10 cellular contexts compared by ENCODE assay signal in the genomic region with DNA sequence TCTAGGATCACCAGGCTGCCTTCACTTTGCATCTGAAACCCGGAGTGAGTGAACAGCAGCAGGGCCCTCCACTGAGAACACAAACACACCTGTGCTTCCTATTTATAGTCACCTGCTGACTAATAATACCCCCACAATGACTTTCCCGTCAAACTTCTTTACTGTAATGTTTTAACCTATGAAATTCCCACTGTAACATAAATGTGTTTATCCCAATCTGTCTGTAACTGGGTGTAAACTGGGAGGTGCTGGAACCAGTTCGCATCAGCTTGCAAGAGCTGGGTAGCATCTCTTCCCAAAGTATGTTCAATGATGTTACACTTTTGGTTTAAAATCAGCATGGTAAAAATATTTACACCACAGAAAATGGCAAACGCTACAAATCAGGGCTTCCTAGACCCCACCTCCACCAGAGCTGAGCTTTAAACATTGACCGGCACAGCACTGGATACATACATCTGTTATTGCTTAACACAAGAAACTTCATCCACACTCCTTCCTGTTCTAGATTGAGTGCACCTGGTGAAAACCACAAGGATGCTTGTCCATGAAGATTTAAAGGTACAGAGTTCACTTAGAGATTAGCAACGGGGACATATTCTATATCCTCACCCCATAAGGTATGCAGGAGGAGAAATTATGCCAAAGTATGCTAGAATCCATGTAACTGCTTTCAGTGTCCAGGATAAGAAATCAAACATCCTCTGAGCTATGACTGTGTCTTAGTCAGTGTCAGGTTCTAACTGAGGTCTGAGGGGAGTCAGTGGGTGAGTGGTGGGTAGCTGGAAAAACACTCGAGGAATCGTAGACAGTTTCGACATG.
DNase-seq lines count a peak whose midpoint lies in the region; ATAC-seq, FAIRE-seq and TF ChIP-seq lines count a peak whose summit lies in the region.
"Had no signal": no experiment of that assay in that cellular context is flagged by ENCODE, and none has a peak within 500 bp of the region (broad histone marks: within the 10 kb centered on the region; RNA-seq: fewer than 3 reads in every experiment).

No MANE protein-coding gene starts in this region.

- H3K4me1 Mint-ChIP-seq in activated CD8-positive, alpha-beta T cell treated with anti-CD3 and anti-CD28 coated beads, Interleukin-2, amount 10 ng/mL, durations not matched to agents 7 days and 5 days (ENCODE audit: low read depth), result peaks cover 21% of the 10 kb centered on the region
- peaks cover 17% of the 10 kb centered on the region for H3K4me1 Mint-ChIP-seq in activated CD8-positive, alpha-beta T cell treated with anti-CD3 and anti-CD28 coated beads for 36 hours (ENCODE audit: low read depth)
- no peaks in the 10 kb centered on the region for H3K4me1 Mint-ChIP-seq in mesothelial cell of epicardium

- H3K36me3 ChIP-seq in suprapubic skin (no peaks in the 10 kb centered on the region), HepG2 (replicated peaks in 1 of 2; ENCODE audit: control insufficient read depth in 1 of 2, insufficient read depth in 2 of 2, low read length in 2 of 2) (no peaks in the 10 kb centered on the region)

- POLR2A ChIA-PET in activated CD8-positive, alpha-beta T cell treated with anti-CD3 and anti-CD28 coated beads, Interleukin-2, amount 10 ng/mL, durations not matched to agents 7 days and 5 days (lab: Charles Lee), result interaction anchor here (0.6 kb wide), 1 partner anchor 1419 kb away, joined by 3 read pairs; the partner anchor contains the start of gene BCLAF1
- POLR2A ChIA-PET in activated CD8-positive, alpha-beta T cell treated with anti-CD3 and anti-CD28 coated beads for 36 hours (lab: Charles Lee), result interaction anchor here (0.6 to 0.7 kb wide), 3 partner anchors 118 to 1266 kb away, joined by 3 to 4 read pairs (median 3); no protein-coding TSS in a partner anchor
- POLR2A ChIA-PET in HepG2 (lab: Yijun Ruan, JAX), result no interaction called here

- CTCF ChIA-PET in activated CD8-positive, alpha-beta T cell treated with anti-CD3 and anti-CD28 coated beads, Interleukin-2, amount 10 ng/mL, durations not matched to agents 7 days and 5 days (lab: Charles Lee), result interaction anchor here (1.5 to 2.2 kb wide), 3 partner anchors 11 to 70 kb away, joined by 3 to 7 read pairs (median 5); no protein-coding TSS in a partner anchor
- CTCF ChIA-PET in activated CD8-positive, alpha-beta T cell treated with anti-CD3 and anti-CD28 coated beads for 36 hours (lab: Charles Lee), result no interaction called here
- CTCF ChIA-PET in HepG2 (lab: Yijun Ruan, JAX; ENCODE audit: low intra/inter-chr PET ratio, low total read pairs), result no interaction called here

- H3K79me2 ChIP-seq in HepG2 (ENCODE audit: insufficient read depth, low read length), result no peaks in the 10 kb centered on the region

- H3K27me3 ChIP-seq in suprapubic skin, result no peaks in the 10 kb centered on the region
- no peaks in the 10 kb centered on the region for H3K27me3 ChIP-seq in HepG2 (ENCODE audit: control insufficient read depth in 1 of 2, insufficient read depth in 2 of 2, low read length in 2 of 2)

- H3K4me3 Mint-ChIP-seq in activated CD8-positive, alpha-beta T cell treated with anti-CD3 and anti-CD28 coated beads, Interleukin-2, amount 10 ng/mL, durations not matched to agents 7 days and 5 days, result no peak overlapping the region
- H3K4me3 Mint-ChIP-seq in activated CD8-positive, alpha-beta T cell treated with anti-CD3 and anti-CD28 coated beads for 36 hours, result no peak overlapping the region
- no peak overlapping the region for H3K4me3 Mint-ChIP-seq in mesothelial cell of epicardium

- no peak for DNase-seq in activated CD8-positive, alpha-beta T cell treated with anti-CD3 and anti-CD28 coated beads, Interleukin-2, amount 10 ng/mL, durations not matched to agents 7 days and 5 days
- DNase-seq in activated CD8-positive, alpha-beta T cell treated with anti-CD3 and anti-CD28 coated beads for 36 hours, result no peak
- DNase-seq in NCI-H345 (lab: John Stamatoyannopoulos, UW), result peak; percentile 50
- DNase-seq in suprapubic skin (ENCODE audit: low spot score in 2 of 2), result no peak
- DNase-seq in DMS 273 (lab: John Stamatoyannopoulos, UW; ENCODE audit: unreplicated experiment), result no peak
- no peak for DNase-seq in mesothelial cell of epicardium (ENCODE audit: low spot score in 2 of 2, unreplicated experiment in 2 of 2)
- no peak for DNase-seq in HepG2 (ENCODE audit: low spot score)
- DNase-seq: activated CD8-positive, alpha-beta memory T cell treated with anti-CD3 and anti-CD28 coated beads, Interleukin-2, amount 50 U/mL, for 48 hours had no signal

- TF ChIP-seq RAD21 in HepG2 (CRISPR knock-in tag; IDR thresholded peaks at IDR 0.05), result no peak

- TF ChIP-seq POLR2A in suprapubic skin (IDR thresholded peaks at IDR 0.05) (no peak), HepG2 (IDR thresholded peaks at IDR 0.05; ENCODE audit: insufficient read depth in 1 of 2, low read depth in 2 of 2, low read length in 2 of 2) (no peak)

- TF ChIP-seq EP300 in suprapubic skin (IDR thresholded peaks at IDR 0.05) (no peak), HepG2 (IDR thresholded peaks at IDR 0.05; ENCODE audit: low read depth in 2 of 2, low read length in 2 of 2) (no peak), HepG2 (CRISPR knock-in tag; IDR thresholded peaks at IDR 0.05; ENCODE audit: borderline replicate concordance) (no peak)

- no peak overlapping the region for H2AFZ ChIP-seq in HepG2 (ENCODE audit: low read length)

- no peaks in the 10 kb centered on the region for H3K27me3 Mint-ChIP-seq in activated CD8-positive, alpha-beta T cell treated with anti-CD3 and anti-CD28 coated beads, Interleukin-2, amount 10 ng/mL, durations not matched to agents 7 days and 5 days (ENCODE audit: low read depth)
- H3K27me3 Mint-ChIP-seq in activated CD8-positive, alpha-beta T cell treated with anti-CD3 and anti-CD28 coated beads for 36 hours, result no peaks in the 10 kb centered on the region
- no peaks in the 10 kb centered on the region for H3K27me3 Mint-ChIP-seq in mesothelial cell of epicardium (ENCODE audit: low read depth)

- no peaks in the 10 kb centered on the region for H3K4me1 ChIP-seq in suprapubic skin
- no peaks in the 10 kb centered on the region for H3K4me1 ChIP-seq in HepG2 (ENCODE audit: insufficient read depth, low read length)
- H3K4me1 ChIP-seq: A549 had no signal

- FAIRE-seq in HepG2 (lab: Jason Lieb, UNC), result no peak
- FAIRE-seq: A549 had no signal

- intact Hi-C loops in activated CD8-positive, alpha-beta T cell treated with anti-CD3 and anti-CD28 coated beads for 36 hours (cut with micrococcal nuclease), result no loop called here
- intact Hi-C loops in HepG2 (cut with micrococcal nuclease; ENCODE audit: unreplicated experiment), result no loop called here

- in situ Hi-C loops in HepG2 (cut with HindIII; ENCODE audit: extremely low pct_ligation_motif_present, low pct_unique_long_range_greater_than_20kb), result no loop called here

- no peaks in the 10 kb centered on the region for H4K20me1 ChIP-seq in HepG2 (ENCODE audit: insufficient read depth, low read length)

- H3K4me3 ChIP-seq in suprapubic skin (no peak overlapping the region), HepG2 (replicated peaks in 1 of 3; ENCODE audit: insufficient read depth in 1 of 3, low read depth in 2 of 3, low read length in 3 of 3) (no peak overlapping the region)
- H3K4me3 ChIP-seq: A549 had no signal

- no peak overlapping the region for H3K9ac ChIP-seq in HepG2 (ENCODE audit: insufficient read depth, low read depth, low read length)

- no peak overlapping the region for H3K4me2 ChIP-seq in HepG2 (ENCODE audit: low read depth, low read length)
- H3K4me2 ChIP-seq: A549 had no signal

- H3K27ac ChIP-seq in suprapubic skin (peak overlapping the region; percentile 3), HepG2 (ENCODE audit: extremely low read length, insufficient read depth, low read length) (no peak overlapping the region)
- H3K27ac ChIP-seq: A549 had no signal

- no TSS peak for BruUV-seq in HepG2 (replicated peaks; lab: Mats Ljungman, UMichigan)

- WGBS in suprapubic skin, result 56% methylated on average over 9 of the region's 9 CpGs
- 47% methylated on average over 9 of the region's 9 CpGs for WGBS in HepG2 (ENCODE audit: low lambda C conversion rate)

- ATAC-seq in activated CD8-positive, alpha-beta T cell treated with anti-CD3 and anti-CD28 coated beads, Interleukin-2, amount 10 ng/mL, durations not matched to agents 7 days and 5 days, result peak; percentile 46
- ATAC-seq in activated CD8-positive, alpha-beta T cell treated with anti-CD3 and anti-CD28 coated beads for 36 hours, result no peak
- ATAC-seq in HG02938 (IDR thresholded peaks at IDR 0.05; ENCODE audit: unreplicated experiment) (peak; percentile 93), HepG2 (no peak; the same call in 2 of the 3 replicates)
- ATAC-seq: A549 had no signal

- H3K27ac Mint-ChIP-seq in activated CD8-positive, alpha-beta T cell treated with anti-CD3 and anti-CD28 coated beads, Interleukin-2, amount 10 ng/mL, durations not matched to agents 7 days and 5 days, result no peak overlapping the region
- H3K27ac Mint-ChIP-seq in activated CD8-positive, alpha-beta T cell treated with anti-CD3 and anti-CD28 coated beads for 36 hours, result no peak overlapping the region
- H3K27ac Mint-ChIP-seq in mesothelial cell of epicardium, result no peak overlapping the region

- no peaks in the 10 kb centered on the region for H3K9me3 Mint-ChIP-seq in activated CD8-positive, alpha-beta T cell treated with anti-CD3 and anti-CD28 coated beads, Interleukin-2, amount 10 ng/mL, durations not matched to agents 7 days and 5 days (ENCODE audit: insufficient read depth)
- H3K9me3 Mint-ChIP-seq in activated CD8-positive, alpha-beta T cell treated with anti-CD3 and anti-CD28 coated beads for 36 hours, result peaks cover 10% of the 10 kb centered on the region
- peaks cover 9% of the 10 kb centered on the region for H3K9me3 Mint-ChIP-seq in mesothelial cell of epicardium

- no peak for TF ChIP-seq CTCF in activated CD8-positive, alpha-beta T cell treated with anti-CD3 and anti-CD28 coated beads for 36 hours (IDR thresholded peaks at IDR 0.05)
- TF ChIP-seq CTCF in suprapubic skin (IDR thresholded peaks at IDR 0.05) (no peak), mesothelial cell of epicardium (IDR thresholded peaks at IDR 0.05; ENCODE audit: unreplicated experiment) (no peak), HepG2 (CRISPR knock-in tag; IDR thresholded peaks at IDR 0.05) (no peak)

- peaks cover 2% of the 10 kb centered on the region for H3K36me3 Mint-ChIP-seq in activated CD8-positive, alpha-beta T cell treated with anti-CD3 and anti-CD28 coated beads, Interleukin-2, amount 10 ng/mL, durations not matched to agents 7 days and 5 days (ENCODE audit: low read depth)
- H3K36me3 Mint-ChIP-seq in activated CD8-positive, alpha-beta T cell treated with anti-CD3 and anti-CD28 coated beads for 36 hours (ENCODE audit: low read depth), result no peaks in the 10 kb centered on the region
- no peaks in the 10 kb centered on the region for H3K36me3 Mint-ChIP-seq in mesothelial cell of epicardium

- no peaks in the 10 kb centered on the region for H3K9me3 ChIP-seq in suprapubic skin
- H3K9me3 ChIP-seq in HepG2 (ENCODE audit: low read length), result peaks cover 4% of the 10 kb centered on the region; the same call in 1 of the 2 replicates

TF ChIP-seq in HepG2, 621 proteins besides CTCF, POLR2A, EP300 and RAD21 (continues in another document):
- TF ChIP-seq POLR2AphosphoS5 (IDR thresholded peaks at IDR 0.05; ENCODE audit: low read depth, low read length) (no peak), ZNF253 (CRISPR knock-in tag; IDR thresholded peaks at IDR 0.05; ENCODE audit: borderline replicate concordance) (no peak)

Comparison
In these comparisons a context has a peak if more than half of its experiments do, and no peak if none do; other contexts are left out.
1. ATAC-seq: peak in activated CD8-positive, alpha-beta T cell treated with anti-CD3 and anti-CD28 coated beads, Interleukin-2, amount 10 ng/mL, durations not matched to agents 7 days and 5 days (single experiment) and HG02938 (single experiment); none in activated CD8-positive, alpha-beta T cell treated with anti-CD3 and anti-CD28 coated beads for 36 hours (single experiment) and HepG2 (single experiment).